In genomic region chr1:204445860-204446412, GRCh38 we compare ENCODE assay signal across 8 cellular contexts. TPM values are rescaled to one million over a fixed set of nuclear protein-coding genes. Genes with fewer than 3 reads are reported as not detected.
A peak's percentile ranks its signal among the peaks of the same experiment; 100 is the strongest.
DNase-seq lines count a peak whose midpoint lies in the region; ATAC-seq and TF ChIP-seq lines count a peak whose summit lies in the region.

No MANE protein-coding gene starts in this region.

- H3K4me2 ChIP-seq in fibroblast of lung (ENCODE audit: extremely low read depth, insufficient read depth, low read length): no peak overlapping the region

- H3K9ac ChIP-seq in fibroblast of lung (ENCODE audit: insufficient read depth, low read length): no peak overlapping the region

- H3K9me3 ChIP-seq in A673 (ENCODE audit: low read depth, low read length, poor library complexity, severe bottlenecking) (no peaks in the 10 kb centered on the region), fibroblast of lung (ENCODE audit: control insufficient read depth, insufficient read depth, low read depth, low read length) (no peaks in the 10 kb centered on the region)

- peaks cover 44% of the 10 kb centered on the region for H3K36me3 Mint-ChIP-seq in activated CD8-positive, alpha-beta T cell treated with anti-CD3 and anti-CD28 coated beads, Interleukin-2, amount 10 ng/mL, durations not matched to agents 7 days and 5 days (ENCODE audit: low read depth)

- POLR2A ChIA-PET in A673 (lab: Charles Lee; ENCODE audit: low non-redundant PET): interaction anchor here (0.6 kb wide), 2 partner anchors 57 to 585 kb away, joined by 3 read pairs; no protein-coding TSS in a partner anchor
- POLR2A ChIA-PET in activated CD8-positive, alpha-beta T cell treated with anti-CD3 and anti-CD28 coated beads, Interleukin-2, amount 10 ng/mL, durations not matched to agents 7 days and 5 days (lab: Charles Lee): interaction anchor here (1.6 to 2.9 kb wide), 2 partner anchors 48 to 50 kb away, joined by 5 to 18 read pairs; partner anchors contain the start of gene PIK3C2B

- BruUV-seq in A673 (replicated peaks; lab: Mats Ljungman, UMichigan): no TSS peak

- H3K27ac ChIP-seq in A673 (ENCODE audit: low read depth, low read length, poor library complexity, severe bottlenecking) (no peak overlapping the region), fibroblast of lung (ENCODE audit: insufficient read depth, low read length) (no peak overlapping the region)

- no peaks in the 10 kb centered on the region for H3K27me3 Mint-ChIP-seq in activated CD8-positive, alpha-beta T cell treated with anti-CD3 and anti-CD28 coated beads, Interleukin-2, amount 10 ng/mL, durations not matched to agents 7 days and 5 days (ENCODE audit: low read depth)

- H3K36me3 ChIP-seq in A673 (ENCODE audit: insufficient read depth, low read length, poor library complexity, severe bottlenecking): peaks cover 15% of the 10 kb centered on the region
- no peaks in the 10 kb centered on the region for H3K36me3 ChIP-seq in fibroblast of lung (ENCODE audit: control insufficient read depth, insufficient read depth, low read length)

- CTCF ChIA-PET in A673 (lab: Charles Lee): interaction anchor here (0.9 to 4.8 kb wide), 5 partner anchors 15 to 61 kb away, joined by 3 to 71 read pairs (median 13); partner anchors contain the start of gene PIK3C2B
- CTCF ChIA-PET in activated CD8-positive, alpha-beta T cell treated with anti-CD3 and anti-CD28 coated beads, Interleukin-2, amount 10 ng/mL, durations not matched to agents 7 days and 5 days (lab: Charles Lee): interaction anchor here (0.7 to 28.2 kb wide), 21 partner anchors 11 to 361 kb away, joined by 3 to 1090 read pairs (median 7); partner anchors contain the start of genes MDM4 and PIK3C2B

- no peaks in the 10 kb centered on the region for H3K79me2 ChIP-seq in fibroblast of lung (ENCODE audit: control insufficient read depth, insufficient read depth, low read length)

- peak; percentile 45 for ATAC-seq in activated CD8-positive, alpha-beta T cell treated with anti-CD3 and anti-CD28 coated beads, Interleukin-2, amount 10 ng/mL, durations not matched to agents 7 days and 5 days
- no peak for ATAC-seq in left lobe of liver

- peaks cover 27% of the 10 kb centered on the region for H3K4me1 Mint-ChIP-seq in activated CD8-positive, alpha-beta T cell treated with anti-CD3 and anti-CD28 coated beads, Interleukin-2, amount 10 ng/mL, durations not matched to agents 7 days and 5 days (ENCODE audit: low read depth)

- H3K27ac Mint-ChIP-seq in activated CD8-positive, alpha-beta T cell treated with anti-CD3 and anti-CD28 coated beads, Interleukin-2, amount 10 ng/mL, durations not matched to agents 7 days and 5 days: no peak overlapping the region

- H4K20me1 ChIP-seq in fibroblast of lung (ENCODE audit: control insufficient read depth, extremely low read depth, insufficient read depth, low read length): no peaks in the 10 kb centered on the region

- TF ChIP-seq CTCF in A673 (conservative IDR thresholded peaks at IDR 0.05; ENCODE audit: low read depth, low read length): peak; percentile 63
- TF ChIP-seq CTCF in GM12872 (IDR thresholded peaks at IDR 0.05; ENCODE audit: insufficient read depth, low read depth, low read length): peak; percentile 78
- TF ChIP-seq CTCF in fibroblast of lung (conservative IDR thresholded peaks at IDR 0.05 in 1 of 2, IDR thresholded peaks at IDR 0.05 in 1 of 2; ENCODE audit: low read depth in 1 of 2, low read length in 2 of 2): peak; percentile 40 to 56

- intact Hi-C loops in A673 (cut with micrococcal nuclease; ENCODE audit: unreplicated experiment): loop anchor here (1.0 to 10.0 kb wide), 3 partner anchors 49 to 359 kb away; partner anchors contain the start of gene PIK3C2B

- no peaks in the 10 kb centered on the region for H3K9me3 Mint-ChIP-seq in activated CD8-positive, alpha-beta T cell treated with anti-CD3 and anti-CD28 coated beads, Interleukin-2, amount 10 ng/mL, durations not matched to agents 7 days and 5 days (ENCODE audit: insufficient read depth)

- no peaks in the 10 kb centered on the region for H3K27me3 ChIP-seq in A673 (replicated peaks; ENCODE audit: insufficient read depth, low read depth, low read length, poor library complexity)
- H3K27me3 ChIP-seq in fibroblast of lung (ENCODE audit: control insufficient read depth, insufficient read depth, low read length): no peaks in the 10 kb centered on the region

- no peak overlapping the region for H2AFZ ChIP-seq in fibroblast of lung (ENCODE audit: low read length)

- no peak overlapping the region for H3K4me3 ChIP-seq in A673 (ENCODE audit: low read depth, low read length, poor library complexity, severe bottlenecking)
- H3K4me3 ChIP-seq in fibroblast of lung (replicated peaks in 1 of 4; ENCODE audit: control extremely low read depth in 1 of 4, insufficient read depth in 1 of 4, low read depth in 3 of 4, low read length in 4 of 4): no peak overlapping the region

- H3K4me1 ChIP-seq in A673 (ENCODE audit: insufficient read depth, low read length, poor library complexity, severe bottlenecking) (peaks cover 14% of the 10 kb centered on the region), fibroblast of lung (ENCODE audit: control insufficient read depth, extremely low read depth, insufficient read depth, low read length) (no peaks in the 10 kb centered on the region)

- H3K4me3 Mint-ChIP-seq in activated CD8-positive, alpha-beta T cell treated with anti-CD3 and anti-CD28 coated beads, Interleukin-2, amount 10 ng/mL, durations not matched to agents 7 days and 5 days: no peak overlapping the region

- DNase-seq in A673 (ENCODE audit: low spot score) (peak; percentile 56), NCI-H1694 treated with DMSO at 0.1 percent for 48 hours (lab: John Stamatoyannopoulos, UW) (peak; percentile 88), fibroblast of lung (ENCODE audit: low read depth in 2 of 2) (peak in 1 of 2 donors; percentile 19), cortex of kidney (lab: John Stamatoyannopoulos, UW) (no peak), left lobe of liver (ENCODE audit: low spot score) (no peak)
- DNase-seq in activated CD8-positive, alpha-beta T cell treated with anti-CD3 and anti-CD28 coated beads, Interleukin-2, amount 10 ng/mL, durations not matched to agents 7 days and 5 days: peak; percentile 60
- peak; percentile 46 for DNase-seq in stimulated activated CD4-positive, alpha-beta T cell treated with anti-CD3 and anti-CD28 coated beads, Interleukin-4, amount 100 ng/mL, for 24 hours

RNA-seq across cellular contexts. Expression of gene PPP1R15B, which starts 34.3 kb away (rescaled TPM):
- total RNA-seq in A673 (2021): 46.9 and 52.5 TPM in 2 replicates
- 10 to 100 TPM; 64.7 to 66.0 TPM for total RNA-seq in activated CD8-positive, alpha-beta T cell treated with anti-CD3 and anti-CD28 coated beads, Interleukin-2, amount 10 ng/mL, durations not matched to agents 7 days and 5 days
- 26.7 and 27.7 TPM in 2 replicates for total RNA-seq in fibroblast of lung
- 22.4 and 26.3 TPM in 2 replicates for polyA plus RNA-seq in fibroblast of lung
- polyA plus RNA-seq in fibroblast of lung (2012): 12.7 and 13.6 TPM in 2 replicates
- 20.3 and 26.8 TPM in 2 replicates for polyA minus RNA-seq in fibroblast of lung (ENCODE audit: low replicate concordance)
- 34.1 TPM for total RNA-seq in left lobe of liver

RNA-seq across cellular contexts. Expression of gene PIK3C2B, which starts 48.7 kb away (rescaled TPM):
- 18.0 and 25.5 TPM in 2 replicates for total RNA-seq in A673 (2021)
- 10 to 100 TPM; 26.2 to 28.4 TPM for total RNA-seq in activated CD8-positive, alpha-beta T cell treated with anti-CD3 and anti-CD28 coated beads, Interleukin-2, amount 10 ng/mL, durations not matched to agents 7 days and 5 days
- 1.0 and 2.5 TPM in 2 replicates for total RNA-seq in fibroblast of lung
- 1.4 and 2.4 TPM in 2 replicates for polyA plus RNA-seq in fibroblast of lung
- 0.63 and 1.5 TPM in 2 replicates for polyA plus RNA-seq in fibroblast of lung (2012)
- 5.3 and 10.8 TPM in 2 replicates for polyA minus RNA-seq in fibroblast of lung (ENCODE audit: low replicate concordance)
- total RNA-seq in left lobe of liver: 14.8 TPM

Comparison
In these comparisons a context has a peak if more than half of its experiments do, and no peak if none do; other contexts are left out.
1. DNase-seq: peak in A673 (single experiment), NCI-H1694 treated with DMSO at 0.1 percent for 48 hours (single experiment), activated CD8-positive, alpha-beta T cell treated with anti-CD3 and anti-CD28 coated beads, Interleukin-2, amount 10 ng/mL, durations not matched to agents 7 days and 5 days (single experiment) and stimulated activated CD4-positive, alpha-beta T cell treated with anti-CD3 and anti-CD28 coated beads, Interleukin-4, amount 100 ng/mL, for 24 hours (single experiment); none in cortex of kidney (single experiment) and left lobe of liver (single experiment).
2. Peak in every context shown above with its lines, with median percentiles within 50 percentile points of each other: CTCF ChIP-seq.